ENCODE assay signal across 35 cellular contexts in genomic region chr5:95142145-95142544, GRCh38.
"Had no signal": no experiment of that assay in that cellular context is flagged by ENCODE, and none has a peak within 500 bp of the region (broad histone marks: within the 10 kb centered on the region; RNA-seq: fewer than 3 reads in every experiment).

No MANE protein-coding gene starts in this region.

- DNase-seq: activated B cell treated with CpG ODN at 0.5 μM for 24 hours; activated CD4-positive, alpha-beta memory T cell treated with anti-CD3 and anti-CD28 coated beads for 36 hours; activated CD4-positive, alpha-beta T cell treated with anti-CD3 and anti-CD28 coated beads for 4 hours; activated CD4-positive, alpha-beta T cell treated with anti-CD3 and anti-CD28 coated beads, Interleukin-2, amount 10 ng/mL, durations not matched to agents 24 days and 14 days; activated CD4-positive, alpha-beta T cell treated with anti-CD3 and anti-CD28 coated beads, Interleukin-2, amount 50 U/mL, for 1 hour; activated CD4-positive, alpha-beta T cell treated with anti-CD3 and anti-CD28 coated beads, Interleukin-2, amount 50 U/mL, for 4 hours; activated CD4-positive, CD25-positive, alpha-beta regulatory T cell treated with anti-CD3 and anti-CD28 coated beads, Interleukin-2, amount 50 U/mL, for 72 hours; activated CD8-positive, alpha-beta memory T cell treated with anti-CD3 and anti-CD28 coated beads, Interleukin-2, amount 50 U/mL, for 4 hours; activated CD8-positive, alpha-beta T cell treated with anti-CD3 and anti-CD28 coated beads for 36 hours; activated effector memory CD4-positive, alpha-beta T cell treated with anti-CD3 and anti-CD28 coated beads, Interleukin-2, amount 50 U/mL, for 16 hours; activated gamma-delta T cell treated with Interleukin-2 at 50 U/mL for 16 hours; activated naive CD4-positive, alpha-beta T cell; activated naive CD4-positive, alpha-beta T cell treated with anti-CD3 and anti-CD28 coated beads for 36 hours; activated naive CD4-positive, alpha-beta T cell treated with anti-CD3 and anti-CD28 coated beads, Interleukin-2, amount 50 U/mL, for 16 hours; activated naive CD8-positive, alpha-beta T cell treated with anti-CD3 and anti-CD28 coated beads for 36 hours; activated T-cell treated with anti-CD3 and anti-CD28 coated beads for 4 hours; activated T-cell treated with anti-CD3 and anti-CD28 coated beads, Interleukin-2, amount 50 U/mL, for 1 hour; activated T-cell treated with anti-CD3 and anti-CD28 coated beads, Interleukin-2, amount 50 U/mL, for 4 hours; activated T-cell treated with anti-CD3 and anti-CD28 coated beads, Interleukin-2, amount 50 U/mL, for 72 hours; adrenal gland; amniotic stem cell; aorta; body of pancreas; brain microvascular endothelial cell; central memory CD4-positive, alpha-beta T cell; T-helper 1 cell; T-helper 2 cell; T-helper 9 cell had no signal

- H3K27ac Mint-ChIP-seq: activated B cell treated with CpG ODN at 0.5 μM for 24 hours; activated CD4-positive, alpha-beta memory T cell treated with anti-CD3 and anti-CD28 coated beads for 36 hours; activated CD4-positive, alpha-beta T cell treated with anti-CD3 and anti-CD28 coated beads, Interleukin-2, amount 10 ng/mL, durations not matched to agents 24 days and 14 days; activated CD8-positive, alpha-beta T cell treated with anti-CD3 and anti-CD28 coated beads for 36 hours; activated naive CD4-positive, alpha-beta T cell treated with anti-CD3 and anti-CD28 coated beads for 36 hours; activated naive CD4-positive, alpha-beta T cell treated with anti-CD3 and anti-CD28 coated beads, Interleukin-2, amount 50 U/mL, for 72 hours; activated naive CD8-positive, alpha-beta T cell treated with anti-CD3 and anti-CD28 coated beads for 36 hours; activated T-cell treated with anti-CD3 and anti-CD28 coated beads, Interleukin-2, amount 50 U/mL, for 72 hours; activated T-helper 1 cell treated with anti-CD3 and anti-CD28 coated beads, Interleukin-12 subunit alpha, Interleukin-12 subunit beta, Interleukin-2, Interleukin-4 antibody, amounts not matched to agents 30 ng/mL and 10 ng/mL and 1 ng/mL, durations not matched to agents 14 hours and 24 hours and 36 hours; activated T-helper 17 cell treated with anti-CD3 and anti-CD28 coated beads, Interleukin-2, amount 50 U/mL, for 72 hours; T-helper 1 cell treated with Interleukin-12 subunit alpha and Interleukin-12 subunit beta and Interleukin-4 antibody, amounts not matched to agents 30 μg/mL and 1 μg/mL, for 36 hours; T-helper 2 cell treated with Interferon-gamma antibody and Interleukin-4, amounts not matched to agents 5 μg/mL and 100 μg/mL, for 36 hours had no signal

- H3K4me1 Mint-ChIP-seq: activated B cell treated with CpG ODN at 0.5 μM for 24 hours; activated CD4-positive, alpha-beta T cell treated with anti-CD3 and anti-CD28 coated beads, Interleukin-2, amount 10 ng/mL, durations not matched to agents 24 days and 14 days; activated naive CD8-positive, alpha-beta T cell treated with anti-CD3 and anti-CD28 coated beads for 36 hours; activated T-helper 17 cell treated with anti-CD3 and anti-CD28 coated beads, Interleukin-2, amount 50 U/mL, for 72 hours had no signal

- H3K27ac ChIP-seq: adrenal gland, body of pancreas, brain microvascular endothelial cell, VCaP had no signal

- H3K36me3 ChIP-seq: adrenal gland, brain microvascular endothelial cell, breast epithelium had no signal

- H3K36me3 Mint-ChIP-seq: activated CD4-positive, alpha-beta memory T cell treated with anti-CD3 and anti-CD28 coated beads for 36 hours; activated naive CD8-positive, alpha-beta T cell treated with anti-CD3 and anti-CD28 coated beads for 36 hours had no signal

- H3K27me3 Mint-ChIP-seq: activated B cell treated with CpG ODN at 0.5 μM for 24 hours; activated CD4-positive, alpha-beta memory T cell treated with anti-CD3 and anti-CD28 coated beads for 36 hours; activated CD4-positive, alpha-beta T cell treated with anti-CD3 and anti-CD28 coated beads, Interleukin-2, amount 10 ng/mL, durations not matched to agents 24 days and 14 days; activated CD8-positive, alpha-beta T cell treated with anti-CD3 and anti-CD28 coated beads for 36 hours; activated T-helper 17 cell treated with anti-CD3 and anti-CD28 coated beads, Interleukin-2, amount 50 U/mL, for 72 hours had no signal

- ATAC-seq: activated CD8-positive, alpha-beta T cell treated with anti-CD3 and anti-CD28 coated beads for 36 hours; activated naive CD4-positive, alpha-beta T cell treated with anti-CD3 and anti-CD28 coated beads, Interleukin-2, amount 50 U/mL, for 72 hours; activated T-cell treated with anti-CD3 and anti-CD28 coated beads, Interleukin-2, amount 50 U/mL, for 4 hours; activated T-cell treated with anti-CD3 and anti-CD28 coated beads, Interleukin-2, amount 50 U/mL, for 72 hours; activated T-helper 17 cell treated with anti-CD3 and anti-CD28 coated beads, Interleukin-2, amount 50 U/mL, for 72 hours; body of pancreas had no signal

- H3K4me3 ChIP-seq: adrenal gland, body of pancreas, breast epithelium had no signal

- H3K9me3 Mint-ChIP-seq: activated CD4-positive, alpha-beta memory T cell treated with anti-CD3 and anti-CD28 coated beads for 36 hours; activated CD4-positive, alpha-beta T cell treated with anti-CD3 and anti-CD28 coated beads, Interleukin-2, amount 10 ng/mL, durations not matched to agents 24 days and 14 days; activated CD8-positive, alpha-beta T cell treated with anti-CD3 and anti-CD28 coated beads for 36 hours; activated T-cell treated with anti-CD3 and anti-CD28 coated beads, Interleukin-2, amount 50 U/mL, for 4 hours; activated T-cell treated with anti-CD3 and anti-CD28 coated beads, Interleukin-2, amount 50 U/mL, for 72 hours; activated T-helper 1 cell treated with anti-CD3 and anti-CD28 coated beads, Interleukin-12 subunit alpha, Interleukin-12 subunit beta, Interleukin-2, Interleukin-4 antibody, amounts not matched to agents 30 ng/mL and 10 ng/mL and 1 ng/mL, durations not matched to agents 14 hours and 24 hours and 36 hours; activated T-helper 17 cell treated with anti-CD3 and anti-CD28 coated beads, Interleukin-2, amount 50 U/mL, for 72 hours; T-helper 1 cell treated with Interleukin-12 subunit alpha and Interleukin-12 subunit beta and Interleukin-4 antibody, amounts not matched to agents 30 μg/mL and 1 μg/mL, for 36 hours; T-helper 2 cell treated with Interferon-gamma antibody and Interleukin-4, amounts not matched to agents 5 μg/mL and 100 μg/mL, for 36 hours had no signal

- H3K4me1 ChIP-seq: adrenal gland, body of pancreas, breast epithelium had no signal

- H3K27me3 ChIP-seq: adrenal gland, body of pancreas, brain microvascular endothelial cell, breast epithelium had no signal

- H3K4me3 Mint-ChIP-seq: activated B cell treated with CpG ODN at 0.5 μM for 24 hours; activated CD4-positive, alpha-beta memory T cell treated with anti-CD3 and anti-CD28 coated beads for 36 hours; activated CD4-positive, alpha-beta T cell treated with anti-CD3 and anti-CD28 coated beads, Interleukin-2, amount 10 ng/mL, durations not matched to agents 24 days and 14 days; activated CD8-positive, alpha-beta T cell treated with anti-CD3 and anti-CD28 coated beads for 36 hours; activated naive CD4-positive, alpha-beta T cell treated with anti-CD3 and anti-CD28 coated beads for 36 hours; activated naive CD8-positive, alpha-beta T cell treated with anti-CD3 and anti-CD28 coated beads for 36 hours; activated T-cell treated with anti-CD3 and anti-CD28 coated beads, Interleukin-2, amount 50 U/mL, for 4 hours; activated T-cell treated with anti-CD3 and anti-CD28 coated beads, Interleukin-2, amount 50 U/mL, for 72 hours; activated T-helper 1 cell treated with anti-CD3 and anti-CD28 coated beads, Interleukin-12 subunit alpha, Interleukin-12 subunit beta, Interleukin-2, Interleukin-4 antibody, amounts not matched to agents 30 ng/mL and 10 ng/mL and 1 ng/mL, durations not matched to agents 14 hours and 24 hours and 36 hours; activated T-helper 17 cell treated with anti-CD3 and anti-CD28 coated beads, Interleukin-2, amount 50 U/mL, for 72 hours; T-helper 1 cell treated with Interleukin-12 subunit alpha and Interleukin-12 subunit beta and Interleukin-4 antibody, amounts not matched to agents 30 μg/mL and 1 μg/mL, for 36 hours; T-helper 2 cell treated with Interferon-gamma antibody and Interleukin-4, amounts not matched to agents 5 μg/mL and 100 μg/mL, for 36 hours had no signal

- H3K9me3 ChIP-seq: adrenal gland, body of pancreas, breast epithelium had no signal
